21 cellular contexts compared by ENCODE assay signal in the genomic region with DNA sequence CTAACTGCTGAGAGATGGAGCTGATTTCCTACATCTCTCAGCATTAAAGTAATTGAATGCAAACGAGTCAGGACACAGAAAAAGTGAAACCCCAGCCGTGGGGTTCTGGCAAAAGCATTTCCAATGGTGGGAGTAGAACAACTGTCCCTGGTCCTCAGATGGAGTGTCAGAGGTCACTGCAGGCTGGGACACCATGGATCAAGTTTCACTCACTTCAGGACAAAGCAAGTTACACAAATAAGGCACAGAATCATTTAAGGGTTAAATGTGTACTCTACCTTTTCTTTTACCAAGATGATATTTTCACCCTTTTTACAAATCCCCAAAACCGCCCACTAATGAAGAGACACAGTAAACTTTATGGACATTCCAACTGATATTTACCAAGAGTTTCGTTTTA.
"Had no signal": no experiment of that assay in that cellular context is flagged by ENCODE, and none has a peak within 500 bp of the region (broad histone marks: within the 10 kb centered on the region; RNA-seq: fewer than 3 reads in every experiment).

No MANE protein-coding gene starts in this region.

- H3K9me3 ChIP-seq: esophagus muscularis mucosa, gastrocnemius medialis, neutrophil, sigmoid colon, stomach, thoracic aorta, transverse colon had no signal

- H3K36me3 ChIP-seq: gastrocnemius medialis, neutrophil, sigmoid colon, stomach, thoracic aorta, transverse colon had no signal

- H3K36me3 Mint-ChIP-seq: immature natural killer cell; naive thymus-derived CD8-positive, alpha-beta T cell had no signal

- H3K27ac ChIP-seq: dorsolateral prefrontal cortex, epithelial cell of prostate, esophagus muscularis mucosa, gastrocnemius medialis, neutrophil, sigmoid colon, skin epidermis, stomach, thoracic aorta had no signal

- H3K4me3 ChIP-seq: dorsolateral prefrontal cortex, esophagus muscularis mucosa, gastrocnemius medialis, lung, sigmoid colon, skin epidermis, stomach, thoracic aorta, transverse colon had no signal

- H3K27me3 ChIP-seq: esophagus muscularis mucosa, gastrocnemius medialis, neutrophil, sigmoid colon, stomach, transverse colon had no signal

- H3K4me1 Mint-ChIP-seq: central memory CD8-positive, alpha-beta T cell had no signal

- H3K27ac Mint-ChIP-seq: immature natural killer cell; naive thymus-derived CD8-positive, alpha-beta T cell had no signal

- H3K4me1 ChIP-seq: esophagus muscularis mucosa, gastrocnemius medialis, sigmoid colon had no signal

- H3K9me3 Mint-ChIP-seq: central memory CD8-positive, alpha-beta T cell; naive thymus-derived CD8-positive, alpha-beta T cell had no signal

- DNase-seq: cortex of kidney; dorsolateral prefrontal cortex; effector memory CD4-positive, alpha-beta T cell; gastrocnemius medialis; immature natural killer cell; left ventricle myocardium superior; mesenchymal stem cell; naive thymus-derived CD8-positive, alpha-beta T cell; sigmoid colon; stimulated activated CD4-positive, alpha-beta T cell treated with anti-CD3 and anti-CD28 coated beads, Interleukin-12 subunit alpha, Interleukin-12 subunit beta, amount 100 ng/mL, for 4 hours; stimulated activated naive CD4-positive, alpha-beta T cell; stomach; substantia nigra had no signal

- ATAC-seq: gastrocnemius medialis; left ventricle myocardium superior; naive thymus-derived CD8-positive, alpha-beta T cell had no signal

- H3K4me3 Mint-ChIP-seq: central memory CD8-positive, alpha-beta T cell; immature natural killer cell; naive thymus-derived CD8-positive, alpha-beta T cell had no signal
